Comparison of ENCODE assay signal across 11 cellular contexts in the genomic region with DNA sequence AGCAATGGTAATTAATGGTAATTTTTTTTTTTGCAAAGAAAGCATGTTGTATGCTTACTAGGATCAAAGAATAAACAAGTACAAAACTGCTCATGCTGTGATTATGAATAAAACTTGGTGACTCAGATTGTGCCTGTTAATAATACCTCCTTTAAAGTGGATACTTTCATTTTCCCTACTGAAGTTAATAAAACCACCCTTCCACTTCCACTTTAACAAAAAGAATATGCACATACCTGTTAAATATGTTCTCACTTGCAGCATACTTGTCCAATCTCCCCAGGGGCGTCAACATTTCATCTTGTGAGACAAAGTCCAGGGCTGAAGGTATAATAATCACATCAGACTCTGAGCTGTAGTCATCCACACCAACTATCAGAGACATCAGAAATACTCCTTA. TPM values are rescaled to one million over a fixed set of nuclear protein-coding genes. Genes with fewer than 3 reads are reported as not detected.
DNase-seq lines count a peak whose midpoint lies in the region; ATAC-seq, FAIRE-seq and TF ChIP-seq lines count a peak whose summit lies in the region.
"Had no signal": no experiment of that assay in that cellular context is flagged by ENCODE, and none has a peak within 500 bp of the region (broad histone marks: within the 10 kb centered on the region; RNA-seq: fewer than 3 reads in every experiment).

No MANE protein-coding gene starts in this region.

- peaks cover 29% of the 10 kb centered on the region for H3K4me1 Mint-ChIP-seq in activated T-cell treated with anti-CD3 and anti-CD28 coated beads, Interleukin-2, amount 50 U/mL, for 24 hours (ENCODE audit: low read depth)
- peaks cover 9 to 27% of the 10 kb centered on the region in 2 donors for H3K4me1 Mint-ChIP-seq in stimulated activated naive B cell treated with anti-CD40 and anti-IgM and Interleukin-4, amounts not matched to agents 10 μg/mL and 1 μg/mL and 100 μg/mL, for 72 hours

- H3K4me1 ChIP-seq in endothelial cell of umbilical vein (ENCODE audit: control insufficient read depth, extremely low read depth, insufficient read depth, low read length): peaks cover 20% of the 10 kb centered on the region
- H3K4me1 ChIP-seq: parathyroid adenoma had no signal

- POLR2A ChIA-PET in endothelial cell of umbilical vein (lab: Charles Lee): no interaction called here

- H3K9ac ChIP-seq in endothelial cell of umbilical vein (replicated peaks; ENCODE audit: extremely low read depth, insufficient read depth, low read length): no peak overlapping the region
- H3K9ac ChIP-seq: parathyroid adenoma had no signal

- H2AFZ ChIP-seq in endothelial cell of umbilical vein (ENCODE audit: low read depth, low read length): no peak overlapping the region
- H2AFZ ChIP-seq: parathyroid adenoma had no signal

- TF ChIP-seq POLR2A in endothelial cell of umbilical vein (IDR thresholded peaks at IDR 0.05; ENCODE audit: low read depth, low read length): no peak

- dilution Hi-C loops in endothelial cell of umbilical vein (cut with MboI; ENCODE audit: extremely low pct_ligation_motif_present, low sequenced_read_pairs): no loop called here

- intact Hi-C loops in endothelial cell of umbilical vein (cut with micrococcal nuclease): no loop called here

- CTCF ChIA-PET in endothelial cell of umbilical vein (lab: Charles Lee): interaction anchor here (1.2 to 2.9 kb wide), 4 partner anchors 18 to 78 kb away, joined by 3 to 19 read pairs (median 6); no protein-coding TSS in a partner anchor

- no peak for DNase-seq in activated T-cell treated with anti-CD3 and anti-CD28 coated beads, Interleukin-2, amount 50 U/mL, for 24 hours
- DNase-seq in activated T-cell treated with anti-CD3 and anti-CD28 coated beads, Interleukin-2, amount 50 U/mL, for 48 hours: no peak
- DNase-seq in endothelial cell of umbilical vein (ENCODE audit: low read depth, low spot score) (no peak), germinal center (ENCODE audit: low spot score) (no peak), amygdala (lab: John Stamatoyannopoulos, UW) (no peak), foreskin melanocyte (no peak)
- DNase-seq in stimulated activated naive B cell treated with anti-CD40 and anti-IgM and Interleukin-4, amounts not matched to agents 10 μg/mL and 1 μg/mL and 100 μg/mL, for 72 hours: no peak

- H3K79me2 ChIP-seq in endothelial cell of umbilical vein (ENCODE audit: control insufficient read depth, insufficient read depth, low read length): peaks cover 93% of the 10 kb centered on the region

- no TSS peak for BruUV-seq in endothelial cell of umbilical vein (replicated peaks; lab: Mats Ljungman, UMichigan)

- peaks cover 0 to 7% of the 10 kb centered on the region in 2 experiments for H3K36me3 ChIP-seq in endothelial cell of umbilical vein (ENCODE audit: control insufficient read depth in 2 of 2, extremely low read depth in 1 of 2, insufficient read depth in 2 of 2, low read length in 2 of 2)

- no peak for TF ChIP-seq CTCF in endothelial cell of umbilical vein (IDR thresholded peaks at IDR 0.05; ENCODE audit: extremely low read depth in 1 of 2, insufficient read depth in 1 of 2, low read depth in 1 of 2, low read length in 2 of 2)

- H3K36me3 Mint-ChIP-seq in activated T-cell treated with anti-CD3 and anti-CD28 coated beads, Interleukin-2, amount 50 U/mL, for 24 hours (ENCODE audit: low read depth): peaks cover 58% of the 10 kb centered on the region
- H3K36me3 Mint-ChIP-seq in stimulated activated naive B cell treated with anti-CD40 and anti-IgM and Interleukin-4, amounts not matched to agents 10 μg/mL and 1 μg/mL and 100 μg/mL, for 72 hours: peaks cover 31 to 50% of the 10 kb centered on the region in 2 donors

- H3K4me2 ChIP-seq in endothelial cell of umbilical vein (ENCODE audit: insufficient read depth, low read length): peak overlapping the region; percentile 16

- peak; percentile 83 for ATAC-seq in HG03378 (IDR thresholded peaks at IDR 0.05; ENCODE audit: unreplicated experiment)
- ATAC-seq in stimulated activated naive B cell treated with anti-CD40 and anti-IgM and Interleukin-4, amounts not matched to agents 10 μg/mL and 1 μg/mL and 100 μg/mL, for 72 hours (replicated peaks): peak; percentile 54 to 61
- ATAC-seq: Panc1 had no signal

- peak overlapping the region; percentile 31 for H3K27ac Mint-ChIP-seq in activated T-cell treated with anti-CD3 and anti-CD28 coated beads, Interleukin-2, amount 50 U/mL, for 24 hours
- H3K27ac Mint-ChIP-seq in stimulated activated naive B cell treated with anti-CD40 and anti-IgM and Interleukin-4, amounts not matched to agents 10 μg/mL and 1 μg/mL and 100 μg/mL, for 72 hours: no peak overlapping the region
- H3K27ac Mint-ChIP-seq: IgD-negative memory B cell had no signal

- peaks cover 4% of the 10 kb centered on the region for H3K9me1 ChIP-seq in endothelial cell of umbilical vein (replicated peaks; ENCODE audit: control insufficient read depth, extremely low read depth, insufficient read depth, low read length)

- no peaks in the 10 kb centered on the region for H3K9me3 ChIP-seq in endothelial cell of umbilical vein (replicated peaks; ENCODE audit: control insufficient read depth, insufficient read depth, low read length)

- H3K4me3 ChIP-seq in endothelial cell of umbilical vein (replicated peaks in 1 of 3; ENCODE audit: insufficient read depth in 1 of 3, low read depth in 1 of 3, low read length in 3 of 3): no peak overlapping the region

- H3K27me3 Mint-ChIP-seq in activated T-cell treated with anti-CD3 and anti-CD28 coated beads, Interleukin-2, amount 50 U/mL, for 24 hours: no peaks in the 10 kb centered on the region
- H3K27me3 Mint-ChIP-seq in stimulated activated naive B cell treated with anti-CD40 and anti-IgM and Interleukin-4, amounts not matched to agents 10 μg/mL and 1 μg/mL and 100 μg/mL, for 72 hours: no peaks in the 10 kb centered on the region
- H3K27me3 Mint-ChIP-seq: IgD-negative memory B cell had no signal

- no peaks in the 10 kb centered on the region for H3K27me3 ChIP-seq in endothelial cell of umbilical vein (ENCODE audit: control insufficient read depth in 2 of 2, insufficient read depth in 2 of 2, low read length in 2 of 2)

- peak overlapping the region; percentile 3 for H3K27ac ChIP-seq in endothelial cell of umbilical vein (ENCODE audit: insufficient read depth, low read depth, low read length)
- H3K27ac ChIP-seq: parathyroid adenoma had no signal

- no peak for FAIRE-seq in endothelial cell of umbilical vein (lab: Jason Lieb, UNC)

- peaks cover 3% of the 10 kb centered on the region for H4K20me1 ChIP-seq in endothelial cell of umbilical vein (replicated peaks; ENCODE audit: control insufficient read depth, extremely low read depth, insufficient read depth, low read length)

- H3K4me3 Mint-ChIP-seq in activated T-cell treated with anti-CD3 and anti-CD28 coated beads, Interleukin-2, amount 50 U/mL, for 24 hours: no peak overlapping the region
- peak overlapping the region in 1 of 2 donors; percentile 1 for H3K4me3 Mint-ChIP-seq in stimulated activated naive B cell treated with anti-CD40 and anti-IgM and Interleukin-4, amounts not matched to agents 10 μg/mL and 1 μg/mL and 100 μg/mL, for 72 hours
- H3K4me3 Mint-ChIP-seq: IgD-negative memory B cell had no signal

- H3K9me3 Mint-ChIP-seq in activated T-cell treated with anti-CD3 and anti-CD28 coated beads, Interleukin-2, amount 50 U/mL, for 24 hours: peaks cover 10% of the 10 kb centered on the region
- H3K9me3 Mint-ChIP-seq in stimulated activated naive B cell treated with anti-CD40 and anti-IgM and Interleukin-4, amounts not matched to agents 10 μg/mL and 1 μg/mL and 100 μg/mL, for 72 hours: peaks cover 5 to 14% of the 10 kb centered on the region in 2 donors

TF ChIP-seq in endothelial cell of umbilical vein, 7 proteins besides CTCF, POLR2A, EP300 and RAD21:
- TF ChIP-seq MYC (IDR thresholded peaks at IDR 0.05; ENCODE audit: low read depth, low read length) (no peak), JUN (IDR thresholded peaks at IDR 0.05; ENCODE audit: borderline replicate concordance, insufficient read depth, insufficient read length, low read depth) (no peak), GATA2 (IDR thresholded peaks at IDR 0.05; ENCODE audit: insufficient read depth, insufficient read length, low read depth, low read length) (no peak), POLR2AphosphoS5 (IDR thresholded peaks at IDR 0.05; ENCODE audit: insufficient read depth, low read depth, low read length) (no peak), EZH2 (IDR thresholded peaks at IDR 0.05; ENCODE audit: borderline replicate concordance, low read depth, low read length, severe bottlenecking) (no peak), FOS (IDR thresholded peaks at IDR 0.05; ENCODE audit: borderline replicate concordance, insufficient read depth, low read length) (no peak)
- TF ChIP-seq, protein P1, sequence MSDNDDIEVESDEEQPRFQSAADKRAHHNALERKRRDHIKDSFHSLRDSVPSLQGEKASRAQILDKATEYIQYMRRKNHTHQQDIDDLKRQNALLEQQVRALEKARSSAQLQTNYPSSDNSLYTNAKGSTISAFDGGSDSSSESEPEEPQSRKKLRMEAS (IDR thresholded peaks at IDR 0.05; ENCODE audit: insufficient read depth, insufficient read length): no peak

RNA-seq across cellular contexts. Expression of a gene that starts 19.6 kb away (rescaled TPM):
- total RNA-seq in endothelial cell of umbilical vein: 152 and 168 TPM in 2 replicates
- 121 and 138 TPM in 2 replicates for polyA plus RNA-seq in endothelial cell of umbilical vein
- polyA plus RNA-seq in endothelial cell of umbilical vein (2011; cell fraction: cytosol; rRNA removed): 114 and 133 TPM in 2 replicates
- polyA plus RNA-seq in endothelial cell of umbilical vein (2011; cell fraction: nucleus; rRNA removed): 274 and 307 TPM in 2 replicates
- polyA plus RNA-seq in endothelial cell of umbilical vein (2012): 89.0 and 107 TPM in 2 replicates
- 251 and 272 TPM in 2 replicates for polyA minus RNA-seq in endothelial cell of umbilical vein
- polyA minus RNA-seq in endothelial cell of umbilical vein (2011; cell fraction: cytosol; rRNA and poly(A)+ RNA removed): 44.9 TPM
- polyA minus RNA-seq in endothelial cell of umbilical vein (2011; cell fraction: nucleus; rRNA and poly(A)+ RNA removed): 138 and 202 TPM in 2 replicates
